Comparison of ENCODE assay signal across 30 cellular contexts in genomic region chr10:111954364-111954763, GRCh38.
"Had no signal": no experiment of that assay in that cellular context is flagged by ENCODE, and none has a peak within 500 bp of the region (broad histone marks: within the 10 kb centered on the region; RNA-seq: fewer than 3 reads in every experiment).

No MANE protein-coding gene starts in this region.

- H3K9me3 ChIP-seq: ovary, psoas muscle, right lobe of liver, sigmoid colon, suprapubic skin, testis, upper lobe of right lung, uterus had no signal

- H2AFZ ChIP-seq: neural progenitor cell, parathyroid adenoma had no signal

- H3K9ac ChIP-seq: neural progenitor cell, parathyroid adenoma had no signal

- ATAC-seq: naive thymus-derived CD8-positive, alpha-beta T cell; natural killer cell treated with Interleukin-12 subunit alpha and Interleukin-12 subunit beta and Interleukin-15 and Interleukin-18, amount 100 ng/mL, for 72 hours; psoas muscle; right cardiac atrium; right lobe of liver; stimulated activated memory B cell treated with anti-CD40 and anti-IgM and Interleukin-4, amounts not matched to agents 10 μg/mL and 1 μg/mL and 100 μg/mL, for 72 hours; stimulated activated naive CD8-positive, alpha-beta T cell treated with anti-CD3 and anti-CD28 coated beads, Interleukin-15, amount 100 ng/mL, for 72 hours; stimulated activated naive CD8-positive, alpha-beta T cell treated with anti-CD3 and anti-CD28 coated beads, Interleukin-15, Interleukin-2, amounts not matched to agents 100 U/mL and 50 U/mL, for 24 hours; upper lobe of right lung had no signal

- H3K4me3 ChIP-seq: neural progenitor cell, ovary, psoas muscle, right lobe of liver, sigmoid colon, suprapubic skin, testis, tibial artery, transverse colon, upper lobe of right lung, uterus had no signal

- DNase-seq: naive B cell; naive thymus-derived CD8-positive, alpha-beta T cell; nephron progenitor cell; occipital lobe; ovary; posterior cingulate gyrus; psoas muscle; right cardiac atrium; right lobe of liver; sigmoid colon; small intestine; stimulated activated CD4-positive, alpha-beta T cell treated with anti-CD3 and anti-CD28 coated beads, Interleukin-1b, Interleukin-23, amount 100 ng/mL, for 48 hours; stimulated activated CD4-positive, alpha-beta T cell treated with anti-CD3 and anti-CD28 coated beads, Interleukin-4, amount 100 ng/mL, for 1 hour; stimulated activated CD4-positive, alpha-beta T cell treated with anti-CD3 and anti-CD28 coated beads, Interleukin-4, amount 100 ng/mL, for 4 hours; stimulated activated CD8-positive, alpha-beta memory T cell treated with anti-CD3 and anti-CD28 coated beads, Interleukin-4, amount 100 ng/mL, for 48 hours; stimulated activated naive CD8-positive, alpha-beta T cell treated with anti-CD3 and anti-CD28 coated beads, Interleukin-15, amount 100 ng/mL, for 72 hours; stimulated activated naive CD8-positive, alpha-beta T cell treated with anti-CD3 and anti-CD28 coated beads, Interleukin-15, Interleukin-2, amounts not matched to agents 100 U/mL and 50 U/mL, for 24 hours; substantia nigra; testis; tibial artery; transverse colon; upper lobe of right lung; uterus had no signal

- H3K4me3 Mint-ChIP-seq: naive B cell; naive thymus-derived CD8-positive, alpha-beta T cell; natural killer cell treated with Interleukin-12 subunit alpha and Interleukin-12 subunit beta and Interleukin-15 and Interleukin-18, amount 100 ng/mL, for 72 hours; nephron progenitor cell; neural progenitor cell; stimulated activated memory B cell treated with anti-CD40 and anti-IgM and Interleukin-4, amounts not matched to agents 10 μg/mL and 1 μg/mL and 100 μg/mL, for 72 hours; stimulated activated naive CD8-positive, alpha-beta T cell treated with anti-CD3 and anti-CD28 coated beads, Interleukin-15, amount 100 ng/mL, for 72 hours; type B pancreatic cell had no signal

- FAIRE-seq: small intestine had no signal

- H3K4me2 ChIP-seq: neural progenitor cell had no signal

- H3K4me1 ChIP-seq: neural progenitor cell, parathyroid adenoma, psoas muscle, right lobe of liver, sigmoid colon, testis, tibial artery, transverse colon, upper lobe of right lung, uterus had no signal

- H3K27me3 Mint-ChIP-seq: natural killer cell treated with Interleukin-12 subunit alpha and Interleukin-12 subunit beta and Interleukin-15 and Interleukin-18, amount 100 ng/mL, for 72 hours; progenitor cell of endocrine pancreas; stimulated activated memory B cell treated with anti-CD40 and anti-IgM and Interleukin-4, amounts not matched to agents 10 μg/mL and 1 μg/mL and 100 μg/mL, for 72 hours; stimulated activated naive CD8-positive, alpha-beta T cell treated with anti-CD3 and anti-CD28 coated beads, Interleukin-15, amount 100 ng/mL, for 72 hours; type B pancreatic cell had no signal

- H3K27me3 ChIP-seq: neural progenitor cell, ovary, right lobe of liver, sigmoid colon, suprapubic skin, testis, tibial artery, transverse colon, upper lobe of right lung, uterus had no signal

- H3K27ac ChIP-seq: neural progenitor cell, ovary, parathyroid adenoma, psoas muscle, right lobe of liver, sigmoid colon, suprapubic skin, testis, tibial artery, transverse colon, upper lobe of right lung, uterus had no signal

- H3K36me3 ChIP-seq: neural progenitor cell, ovary, right lobe of liver, sigmoid colon, suprapubic skin, tibial artery, transverse colon, upper lobe of right lung, uterus had no signal

- H3K27ac Mint-ChIP-seq: naive B cell; naive thymus-derived CD8-positive, alpha-beta T cell; natural killer cell treated with Interleukin-12 subunit alpha and Interleukin-12 subunit beta and Interleukin-15 and Interleukin-18, amount 100 ng/mL, for 72 hours; nephron progenitor cell; neural progenitor cell; progenitor cell of endocrine pancreas; stimulated activated memory B cell treated with anti-CD40 and anti-IgM and Interleukin-4, amounts not matched to agents 10 μg/mL and 1 μg/mL and 100 μg/mL, for 72 hours; stimulated activated naive CD8-positive, alpha-beta T cell treated with anti-CD3 and anti-CD28 coated beads, Interleukin-15, amount 100 ng/mL, for 72 hours; type B pancreatic cell had no signal

- H3K79me2 ChIP-seq: parathyroid adenoma had no signal

- H3K4me1 Mint-ChIP-seq: naive B cell; naive thymus-derived CD8-positive, alpha-beta T cell; nephron progenitor cell; neural progenitor cell; stimulated activated memory B cell treated with anti-CD40 and anti-IgM and Interleukin-4, amounts not matched to agents 10 μg/mL and 1 μg/mL and 100 μg/mL, for 72 hours; stimulated activated naive CD8-positive, alpha-beta T cell treated with anti-CD3 and anti-CD28 coated beads, Interleukin-15, amount 100 ng/mL, for 72 hours had no signal

- H3K36me3 Mint-ChIP-seq: neural progenitor cell, type B pancreatic cell had no signal
